In genomic region chr11:108984021-108984420, GRCh38 we compare ENCODE assay signal across 2 cellular contexts.
TF ChIP-seq lines count a peak whose summit lies in the region.

No MANE protein-coding gene starts in this region.

TF ChIP-seq in SK-N-SH, 30 proteins besides CTCF, POLR2A, EP300 and RAD21 (continued from another document):
- TF ChIP-seq REST (IDR thresholded peaks at IDR 0.05; ENCODE audit: low read depth, low read length) = no peak
- TF ChIP-seq GATA2 (CRISPR knock-in tag; IDR thresholded peaks at IDR 0.05) = no peak
- TF ChIP-seq NRF1 (IDR thresholded peaks at IDR 0.05; ENCODE audit: low read depth, low read length) = no peak
- no peak for TF ChIP-seq NFIC (IDR thresholded peaks at IDR 0.05; ENCODE audit: borderline replicate concordance)
- TF ChIP-seq MEF2A (IDR thresholded peaks at IDR 0.05; ENCODE audit: borderline replicate concordance, low read depth) = no peak
- TF ChIP-seq SIN3A (IDR thresholded peaks at IDR 0.05; ENCODE audit: borderline replicate concordance, low read depth, low read length) = no peak

TF ChIP-seq in SK-N-SH treated with all-trans-retinoic acid at 6 μM for 48 hours, 23 proteins besides CTCF, POLR2A, EP300 and RAD21 (continued from another document):
- no peak for TF ChIP-seq PATZ1 (CRISPR knock-in tag; IDR thresholded peaks at IDR 0.05; ENCODE audit: borderline replicate concordance)
- TF ChIP-seq BACH2 (CRISPR knock-in tag; IDR thresholded peaks at IDR 0.05; ENCODE audit: borderline replicate concordance) = no peak
- no peak for TF ChIP-seq ZFP3 (CRISPR knock-in tag; IDR thresholded peaks at IDR 0.05)
- TF ChIP-seq ISL1 (CRISPR knock-in tag; IDR thresholded peaks at IDR 0.05) = no peak
- no peak for TF ChIP-seq CSRNP3 (CRISPR knock-in tag; IDR thresholded peaks at IDR 0.05)
- TF ChIP-seq POU6F1 (CRISPR knock-in tag; IDR thresholded peaks at IDR 0.05; ENCODE audit: borderline replicate concordance, low read depth) = no peak
- TF ChIP-seq ZNF70 (CRISPR knock-in tag; IDR thresholded peaks at IDR 0.05) = no peak
